Comparison of ENCODE assay signal across 35 cellular contexts in genomic region chr18:66005831-66006588, GRCh38.
"Had no signal": no experiment of that assay in that cellular context is flagged by ENCODE, and none has a peak within 500 bp of the region (broad histone marks: within the 10 kb centered on the region; RNA-seq: fewer than 3 reads in every experiment).

No MANE protein-coding gene starts in this region.

- H3K27ac Mint-ChIP-seq: activated CD8-positive, alpha-beta T cell treated with anti-CD3 and anti-CD28 coated beads for 36 hours; activated naive CD4-positive, alpha-beta T cell treated with anti-CD3 and anti-CD28 coated beads, Interleukin-2, amount 10 ng/mL, durations not matched to agents 7 days and 5 days; activated naive CD8-positive, alpha-beta T cell; activated naive CD8-positive, alpha-beta T cell treated with anti-CD3 and anti-CD28 coated beads, Interleukin-2, amount 50 U/mL, for 24 hours; activated T-helper 1 cell treated with anti-CD3 and anti-CD28 coated beads, Interleukin-12 subunit alpha, Interleukin-12 subunit beta, Interleukin-2, Interleukin-4 antibody, amounts not matched to agents 30 ng/mL and 10 ng/mL and 1 ng/mL, durations not matched to agents 14 hours and 24 hours and 36 hours had no signal

- H3K4me1 ChIP-seq: SJCRH30 had no signal

- H3K4me3 Mint-ChIP-seq: activated CD8-positive, alpha-beta T cell treated with anti-CD3 and anti-CD28 coated beads for 36 hours; activated naive CD4-positive, alpha-beta T cell treated with anti-CD3 and anti-CD28 coated beads, Interleukin-2, amount 10 ng/mL, durations not matched to agents 7 days and 5 days; activated naive CD8-positive, alpha-beta T cell; activated naive CD8-positive, alpha-beta T cell treated with anti-CD3 and anti-CD28 coated beads, Interleukin-2, amount 50 U/mL, for 24 hours; activated T-cell treated with anti-CD3 and anti-CD28 coated beads, Interleukin-2, amount 50 U/mL, for 4 hours; activated T-helper 1 cell treated with anti-CD3 and anti-CD28 coated beads, Interleukin-12 subunit alpha, Interleukin-12 subunit beta, Interleukin-2, Interleukin-4 antibody, amounts not matched to agents 30 ng/mL and 10 ng/mL and 1 ng/mL, durations not matched to agents 14 hours and 24 hours and 36 hours had no signal

- H3K27ac ChIP-seq: brain microvascular endothelial cell, cardiac muscle cell, PC-9, RWPE1, SJCRH30, SK-N-MC, WERI-Rb-1 had no signal

- H3K27me3 ChIP-seq: brain microvascular endothelial cell, cardiac muscle cell, SJCRH30 had no signal

- FAIRE-seq: K562, RCC 7860 had no signal

- H3K9me3 Mint-ChIP-seq: activated T-helper 1 cell treated with anti-CD3 and anti-CD28 coated beads, Interleukin-12 subunit alpha, Interleukin-12 subunit beta, Interleukin-2, Interleukin-4 antibody, amounts not matched to agents 30 ng/mL and 10 ng/mL and 1 ng/mL, durations not matched to agents 14 hours and 24 hours and 36 hours had no signal

- ATAC-seq: activated CD8-positive, alpha-beta T cell treated with anti-CD3 and anti-CD28 coated beads for 36 hours; activated naive CD8-positive, alpha-beta T cell treated with anti-CD3 and anti-CD28 coated beads, Interleukin-2, amount 50 U/mL, for 24 hours; activated T-cell treated with anti-CD3 and anti-CD28 coated beads, Interleukin-2, amount 50 U/mL, for 4 hours; K562 had no signal

- DNase-seq: activated CD4-positive, alpha-beta T cell treated with anti-CD3 and anti-CD28 coated beads for 1 hour; activated CD4-positive, alpha-beta T cell treated with anti-CD3 and anti-CD28 coated beads for 48 hours; activated CD4-positive, alpha-beta T cell treated with anti-CD3 and anti-CD28 coated beads, Interleukin-2, amount 50 U/mL, for 4 hours; activated CD4-positive, CD25-positive, alpha-beta regulatory T cell; activated CD8-positive, alpha-beta T cell treated with anti-CD3 and anti-CD28 coated beads for 36 hours; activated effector memory CD4-positive, alpha-beta T cell treated with Interleukin-2 at 50 U/mL for 16 hours; activated naive CD4-positive, alpha-beta T cell treated with anti-CD3 and anti-CD28 coated beads, Interleukin-2, amount 10 ng/mL, durations not matched to agents 7 days and 5 days; activated naive CD8-positive, alpha-beta T cell treated with anti-CD3 and anti-CD28 coated beads, Interleukin-2, amount 50 U/mL, for 24 hours; activated T-cell treated with anti-CD3 and anti-CD28 coated beads for 4 hours; activated T-cell treated with anti-CD3 and anti-CD28 coated beads, Interleukin-2, amount 50 U/mL, for 4 hours; anterior cingulate cortex; brain microvascular endothelial cell; IMR-90; NCI-H1092 treated with DMSO at 0.1 percent for 48 hours; NCI-H1417; NCI-H146; NCI-H187; NCI-H2029 treated with DMSO at 0.1 percent for 48 hours; NCI-H2107; NCI-H2171; NCI-H510A; NCI-H526; NCI-H748 treated with DMSO at 0.1 percent for 48 hours; PC-9; Right ventricle myocardium superior; SJCRH30; T1000; WERI-Rb-1 had no signal

- H3K9me3 ChIP-seq: SJCRH30 had no signal

- H3K4me3 ChIP-seq: cardiac muscle cell, K562, PC-9, SJCRH30, SK-N-MC had no signal

- H3K4me1 Mint-ChIP-seq: activated naive CD4-positive, alpha-beta T cell treated with anti-CD3 and anti-CD28 coated beads, Interleukin-2, amount 10 ng/mL, durations not matched to agents 7 days and 5 days; activated naive CD8-positive, alpha-beta T cell treated with anti-CD3 and anti-CD28 coated beads, Interleukin-2, amount 50 U/mL, for 24 hours had no signal

- H3K27me3 Mint-ChIP-seq: activated CD8-positive, alpha-beta T cell treated with anti-CD3 and anti-CD28 coated beads for 36 hours; activated naive CD4-positive, alpha-beta T cell treated with anti-CD3 and anti-CD28 coated beads, Interleukin-2, amount 10 ng/mL, durations not matched to agents 7 days and 5 days; activated naive CD8-positive, alpha-beta T cell; activated naive CD8-positive, alpha-beta T cell treated with anti-CD3 and anti-CD28 coated beads, Interleukin-2, amount 50 U/mL, for 24 hours had no signal

- H3K36me3 ChIP-seq: brain microvascular endothelial cell, cardiac muscle cell, SJCRH30, WERI-Rb-1 had no signal

- H3K36me3 Mint-ChIP-seq: activated naive CD4-positive, alpha-beta T cell treated with anti-CD3 and anti-CD28 coated beads, Interleukin-2, amount 10 ng/mL, durations not matched to agents 7 days and 5 days; activated naive CD8-positive, alpha-beta T cell had no signal
